Comparison of ENCODE assay signal across 26 cellular contexts in genomic region chr3:79885407-79885806, GRCh38.
"Had no signal": no experiment of that assay in that cellular context is flagged by ENCODE, and none has a peak within 500 bp of the region (broad histone marks: within the 10 kb centered on the region; RNA-seq: fewer than 3 reads in every experiment).

No MANE protein-coding gene starts in this region.

- H3K9me3 ChIP-seq: body of pancreas, colonic mucosa, gastrocnemius medialis, left ventricle myocardium inferior, ovary, uterus had no signal

- H3K27me3 Mint-ChIP-seq: activated naive CD8-positive, alpha-beta T cell; progenitor cell of endocrine pancreas; stimulated activated naive CD8-positive, alpha-beta T cell treated with anti-CD3 and anti-CD28 coated beads, Interleukin-15, Interleukin-2, amounts not matched to agents 100 ng/mL and 50 ng/mL, for 24 hours; type B pancreatic cell had no signal

- H3K36me3 Mint-ChIP-seq: activated naive CD8-positive, alpha-beta T cell; stimulated activated effector memory CD8-positive, alpha-beta T cell treated with anti-CD3 and anti-CD28 coated beads, Interleukin-12 subunit alpha, Interleukin-12 subunit beta, amount 100 ng/mL, for 72 hours; type B pancreatic cell had no signal

- H3K4me3 Mint-ChIP-seq: activated naive CD8-positive, alpha-beta T cell; nephron progenitor cell; stimulated activated effector memory CD8-positive, alpha-beta T cell treated with anti-CD3 and anti-CD28 coated beads, Interleukin-12 subunit alpha, Interleukin-12 subunit beta, amount 100 ng/mL, for 72 hours; stimulated activated naive CD8-positive, alpha-beta T cell treated with anti-CD3 and anti-CD28 coated beads, Interleukin-15, Interleukin-2, amounts not matched to agents 100 ng/mL and 50 ng/mL, for 24 hours; type B pancreatic cell had no signal

- H3K4me1 Mint-ChIP-seq: nephron progenitor cell; stimulated activated effector memory CD8-positive, alpha-beta T cell treated with anti-CD3 and anti-CD28 coated beads, Interleukin-12 subunit alpha, Interleukin-12 subunit beta, amount 100 ng/mL, for 72 hours had no signal

- H3K36me3 ChIP-seq: colonic mucosa, gastrocnemius medialis, left ventricle myocardium inferior, ovary, uterus had no signal

- H3K9me3 Mint-ChIP-seq: nephron progenitor cell, type B pancreatic cell had no signal

- ATAC-seq: body of pancreas; gastrocnemius medialis; sciatic nerve; stimulated activated effector memory CD8-positive, alpha-beta T cell treated with anti-CD3 and anti-CD28 coated beads, Interleukin-12 subunit alpha, Interleukin-12 subunit beta, amount 100 ng/mL, for 72 hours had no signal

- DNase-seq: activated CD4-positive, alpha-beta T cell treated with anti-CD3 and anti-CD28 coated beads for 4 hours; activated CD4-positive, alpha-beta T cell treated with anti-CD3 and anti-CD28 coated beads, Interleukin-2, amount 50 U/mL, for 4 hours; activated CD4-positive, CD25-positive, alpha-beta regulatory T cell; activated effector memory CD4-positive, alpha-beta T cell treated with Interleukin-2 at 50 U/mL for 16 hours; activated naive CD4-positive, alpha-beta T cell treated with Interleukin-2 at 50 U/mL for 16 hours; anterior cingulate cortex; body of pancreas; cerebellar nuclear complex; colonic mucosa; effector CD8-positive, alpha-beta T cell; erythroblast; gastrocnemius medialis; glutamatergic neuron; left ventricle myocardium inferior; nephron progenitor cell; ovary; stimulated activated CD4-positive, alpha-beta T cell treated with anti-CD3 and anti-CD28 coated beads, Interleukin-12 subunit alpha, Interleukin-12 subunit beta, amount 100 ng/mL, for 4 hours; stimulated activated CD4-positive, alpha-beta T cell treated with anti-CD3 and anti-CD28 coated beads, Interleukin-4, amount 100 ng/mL, for 1 hour; uterus had no signal

- H3K4me3 ChIP-seq: body of pancreas, colonic mucosa, gastrocnemius medialis, left ventricle myocardium inferior, ovary, skin epidermis, uterus had no signal

- H3K27me3 ChIP-seq: body of pancreas, colonic mucosa, gastrocnemius medialis, ovary, uterus had no signal

- H3K4me1 ChIP-seq: body of pancreas, colonic mucosa, gastrocnemius medialis, left ventricle myocardium inferior, uterus had no signal

- H3K27ac ChIP-seq: body of pancreas, colonic mucosa, gastrocnemius medialis, left ventricle myocardium inferior, ovary, skin epidermis, uterus had no signal

- H3K27ac Mint-ChIP-seq: activated naive CD8-positive, alpha-beta T cell; nephron progenitor cell; progenitor cell of endocrine pancreas; stimulated activated effector memory CD8-positive, alpha-beta T cell treated with anti-CD3 and anti-CD28 coated beads, Interleukin-12 subunit alpha, Interleukin-12 subunit beta, amount 100 ng/mL, for 72 hours; stimulated activated naive CD8-positive, alpha-beta T cell treated with anti-CD3 and anti-CD28 coated beads, Interleukin-15, Interleukin-2, amounts not matched to agents 100 ng/mL and 50 ng/mL, for 24 hours had no signal
